Comparison of ENCODE assay signal across 8 cellular contexts in the genomic region with DNA sequence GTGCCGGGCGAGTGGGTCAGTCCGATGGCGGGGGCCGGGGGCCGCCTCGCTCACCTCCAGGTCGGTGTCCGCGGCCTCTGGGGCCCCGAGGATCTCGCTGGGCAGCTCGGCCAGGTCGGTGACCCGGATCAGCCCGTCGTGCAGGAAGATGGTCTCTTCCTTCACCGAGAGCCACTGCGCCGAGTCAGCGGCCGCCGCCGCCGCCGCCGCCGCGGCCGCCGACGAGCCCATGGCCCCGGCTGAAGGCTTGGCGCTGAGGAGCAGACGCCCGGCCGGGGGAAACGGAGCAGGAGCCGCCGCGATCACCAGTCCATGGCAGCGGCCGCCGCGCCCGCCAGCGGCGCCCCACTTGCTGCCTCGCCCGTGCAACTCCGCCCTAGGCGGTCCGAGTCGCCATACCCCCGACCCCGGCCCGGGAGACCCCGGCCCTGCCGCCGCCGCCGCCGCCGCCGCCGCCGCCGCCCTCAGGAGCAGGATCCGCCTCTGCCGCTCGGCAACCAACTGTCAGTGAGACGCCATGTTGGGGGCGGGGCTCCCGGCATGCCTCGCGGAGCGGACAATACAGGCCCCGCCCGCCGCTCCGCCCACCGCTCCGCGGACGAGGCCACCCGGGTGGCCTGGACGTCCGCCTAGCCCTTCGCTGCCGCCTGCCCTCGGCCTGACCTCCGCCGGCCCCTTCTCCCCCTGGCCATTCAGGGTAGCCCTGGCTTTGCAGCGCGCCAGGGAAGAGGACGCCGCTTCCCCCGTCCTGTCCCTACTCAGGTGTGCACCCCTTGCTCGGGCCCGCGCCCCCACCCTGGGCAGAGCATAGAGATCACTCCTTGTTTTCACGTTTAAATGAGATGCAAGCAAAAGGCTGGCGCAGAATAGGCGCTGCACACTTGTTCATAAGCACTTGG. TPM values are rescaled to one million over a fixed set of nuclear protein-coding genes. Genes with fewer than 3 reads are reported as not detected.
DNase-seq lines count a peak whose midpoint lies in the region; ATAC-seq, FAIRE-seq and TF ChIP-seq lines count a peak whose summit lies in the region.

A gene with protein sequence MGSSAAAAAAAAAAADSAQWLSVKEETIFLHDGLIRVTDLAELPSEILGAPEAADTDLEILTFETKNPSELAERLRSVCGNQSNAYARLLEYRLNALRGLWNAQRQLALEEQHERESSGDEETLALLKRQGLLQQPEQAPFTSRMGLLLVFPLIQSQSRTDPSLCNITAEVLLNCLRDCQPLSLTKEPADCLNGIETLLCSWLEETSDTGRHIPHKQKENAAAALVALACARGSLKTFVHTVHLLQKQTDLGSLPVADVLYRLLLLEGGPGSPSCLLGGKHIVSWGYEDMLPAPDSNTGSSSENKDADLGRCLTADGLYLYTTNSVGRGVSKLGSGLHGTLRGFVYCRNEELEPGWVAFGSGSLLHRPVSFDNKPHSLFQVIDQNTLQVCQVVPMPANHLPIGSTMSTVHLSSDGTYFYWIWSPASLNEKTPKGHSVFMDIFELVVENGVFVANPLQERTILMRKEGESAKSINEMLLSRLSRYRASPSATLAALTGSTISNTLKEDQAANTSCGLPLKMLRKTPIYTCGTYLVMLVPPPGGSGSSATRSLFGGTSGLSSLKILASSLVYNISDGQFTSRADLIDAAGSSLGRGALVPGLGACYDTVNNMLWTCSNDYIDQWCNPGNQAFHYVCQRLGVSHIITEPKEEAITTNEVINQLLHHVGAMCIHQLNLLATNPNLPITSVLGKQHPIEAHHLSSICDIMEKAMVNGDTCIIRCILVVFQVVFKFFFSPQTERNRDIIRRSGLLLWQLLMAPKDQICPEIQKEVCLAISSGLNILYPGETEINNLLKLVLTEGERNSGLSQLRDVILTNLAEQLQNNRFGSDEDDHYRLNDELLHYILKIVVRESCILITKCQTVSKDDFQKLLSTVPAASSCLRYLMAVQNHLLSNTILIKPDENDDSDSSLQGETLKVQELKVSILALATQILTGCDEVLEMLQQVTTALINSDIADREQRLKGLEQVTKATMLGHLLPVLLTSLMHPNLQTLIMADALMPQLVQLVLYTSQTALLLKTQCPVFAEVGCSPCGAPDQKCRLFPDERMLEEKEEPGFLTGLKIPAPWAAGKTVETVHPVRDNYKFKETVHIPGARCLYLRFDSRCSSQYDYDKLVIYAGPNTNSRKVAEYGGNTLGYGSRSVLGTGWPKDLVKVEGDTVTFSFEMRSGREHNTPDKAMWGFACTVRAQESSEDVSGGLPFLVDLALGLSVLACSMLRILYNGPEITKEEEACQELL (N-terminal part only) (minus strand): TSS at position 534 of the 899 bp plus-strand sequence. CDS start 303 bp downstream, at position 231.

- DNase-seq in AG09319 (ENCODE audit: extremely low read depth, low read depth) (peak; percentile 47), NCI-H460 (ENCODE audit: extremely low read depth, low read depth) (peak; percentile 87), cerebellar cortex (ENCODE audit: low spot score) (peak; percentile 90), kidney (peak; percentile 98)
- peak; percentile 96 for DNase-seq in activated CD4-positive, CD25-positive, alpha-beta regulatory T cell treated with anti-CD3 and anti-CD28 coated beads, Interleukin-2, amount 50 U/mL, for 72 hours
- DNase-seq in stimulated activated CD4-positive, alpha-beta T cell treated with anti-CD3 and anti-CD28 coated beads, Interleukin-15, amount 100 ng/mL, for 1 hour (ENCODE audit: low read depth in 1 of 2, low spot score in 1 of 2) = peak; percentile 84 to 93

- peak within 1 kb of the TSS; percentile 69 to 81 for H3K9ac ChIP-seq in kidney (ENCODE audit: low read length in 2 of 2)

- no peaks in the 10 kb centered on the region for H3K36me3 ChIP-seq in kidney (ENCODE audit: control insufficient read depth in 1 of 2, insufficient read depth in 2 of 2, low read length in 2 of 2)

- peaks cover 7 to 11% of the 10 kb centered on the region in 2 donors for H3K4me1 ChIP-seq in kidney (ENCODE audit: control insufficient read depth in 1 of 2, insufficient read depth in 1 of 2, low read depth in 1 of 2, low read length in 2 of 2)

- no peak for FAIRE-seq in kidney (lab: Jason Lieb, UNC)

- H3K4me3 ChIP-seq in kidney (ENCODE audit: low read length in 2 of 2) = peak within 1 kb of the TSS; percentile 72 to 83

- ATAC-seq in GM19035 (IDR thresholded peaks at IDR 0.05; ENCODE audit: unreplicated experiment) (peak; percentile 86), HG03342 (IDR thresholded peaks at IDR 0.05; ENCODE audit: unreplicated experiment) (peak; percentile 91)

- peak within 1 kb of the TSS; percentile 83 to 91 for H3K27ac ChIP-seq in kidney (ENCODE audit: low read depth in 2 of 2, low read length in 2 of 2)

- intact Hi-C loops in kidney (cut with DNase I) = loop anchor here (10.0 kb wide), 1 partner anchor 107 kb away; no protein-coding TSS in a partner anchor

- no peaks in the 10 kb centered on the region for H3K9me3 ChIP-seq in kidney (ENCODE audit: control insufficient read depth in 1 of 2, low read length in 2 of 2)

- no peak for TF ChIP-seq CTCF in AG09319 (IDR thresholded peaks at IDR 0.05; ENCODE audit: low read depth, low read length)
- TF ChIP-seq CTCF in kidney (IDR thresholded peaks at IDR 0.05; ENCODE audit: borderline replicate concordance, extremely low read depth, insufficient read depth) = no peak

RNA-seq across cellular contexts. Expression of the gene that starts here (rescaled TPM):
- total RNA-seq in NCI-H460 (2014; rRNA removed; shearing (Covaris generic)) = 10.4 and 13.6 TPM in 2 replicates
- polyA plus RNA-seq in NCI-H460 (2014; cell fraction: nucleus; rRNA removed) = 11.2 and 13.0 TPM in 2 replicates
- total RNA-seq in kidney = 53.1 TPM
- polyA plus RNA-seq in kidney (ENCODE audit: insufficient read depth, low read depth, low replicate concordance) = 15.6 TPM

Comparison
In these comparisons a context has a peak if more than half of its experiments do, and no peak if none do; other contexts are left out.
1. Peak in every context shown above with its lines: DNase-seq, ATAC-seq, H3K4me3 ChIP-seq and H3K27ac ChIP-seq.
2. DNase-seq: peak in every context shown above with its lines; median percentile 98 in kidney; 96 in activated CD4-positive, CD25-positive, alpha-beta regulatory T cell treated with anti-CD3 and anti-CD28 coated beads, Interleukin-2, amount 50 U/mL, for 72 hours; 90 in cerebellar cortex; 88 in stimulated activated CD4-positive, alpha-beta T cell treated with anti-CD3 and anti-CD28 coated beads, Interleukin-15, amount 100 ng/mL, for 1 hour; 87 in NCI-H460; 47 in AG09319.